ENCODE assay signal across 9 cellular contexts in the genomic region with DNA sequence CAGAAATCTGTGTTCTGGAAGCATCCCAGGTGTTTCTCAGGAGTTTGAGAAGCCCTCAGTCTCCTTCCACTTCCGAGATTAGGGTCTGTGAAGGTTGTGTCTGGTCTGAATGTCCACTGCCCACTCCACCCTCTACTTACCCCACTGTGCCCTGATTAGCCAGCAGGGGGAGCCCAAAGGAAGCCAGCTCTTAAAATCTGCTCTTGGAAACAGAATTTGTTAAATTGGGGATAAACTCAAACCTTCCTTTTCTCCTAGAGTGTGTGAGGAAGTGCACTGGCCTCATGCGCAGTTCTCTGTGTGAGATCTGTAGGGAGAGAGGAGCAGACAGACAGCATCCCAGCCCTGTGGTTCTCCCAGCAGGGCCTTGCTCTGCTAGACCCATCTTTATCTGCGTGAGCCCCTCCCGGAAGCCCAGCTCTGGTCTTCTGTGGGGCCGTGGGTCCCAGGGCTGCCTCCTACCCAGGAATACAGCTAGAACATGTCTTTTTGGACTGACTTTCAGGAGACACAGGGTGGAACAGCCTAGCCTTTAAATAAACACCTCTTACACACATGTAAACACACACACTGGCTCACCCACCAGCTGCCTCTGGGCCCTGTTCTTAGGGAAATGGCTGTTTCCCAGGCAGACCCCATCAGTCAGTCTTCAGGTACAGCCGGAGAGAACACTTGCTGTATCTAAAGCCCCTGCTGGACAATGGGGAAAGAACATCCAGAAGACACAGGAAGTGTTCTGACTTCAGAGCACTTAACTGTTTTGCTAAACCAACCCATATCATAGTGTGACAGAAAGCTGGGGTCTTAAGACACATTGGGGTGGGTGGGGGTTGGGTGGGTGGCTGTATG. TPM values are rescaled to one million over a fixed set of nuclear protein-coding genes. Genes with fewer than 3 reads are reported as not detected.
DNase-seq lines count a peak whose midpoint lies in the region; ATAC-seq and TF ChIP-seq lines count a peak whose summit lies in the region.
"Had no signal": no experiment of that assay in that cellular context is flagged by ENCODE, and none has a peak within 500 bp of the region (broad histone marks: within the 10 kb centered on the region; RNA-seq: fewer than 3 reads in every experiment).

No MANE protein-coding gene starts in this region.

- TF ChIP-seq POLR2A in ovary (IDR thresholded peaks at IDR 0.05), result no peak

- DNase-seq in COR-L47 (lab: John Stamatoyannopoulos, UW) (peak; percentile 24), NCI-H1694 treated with DMSO at 0.1 percent for 48 hours (lab: John Stamatoyannopoulos, UW) (peak; percentile 41), fibroblast of peridontal ligament (ENCODE audit: extremely low read depth) (peak; percentile 75), ovary (peak; percentile 48 to 76 (median 72)), NCI-H524 treated with DMSO at 0.1 percent for 48 hours (lab: John Stamatoyannopoulos, UW) (no peak), NCI-H187 treated with DMSO at 0.1 percent for 48 hours (lab: John Stamatoyannopoulos, UW) (no peak)
- peak; percentile 30 for DNase-seq in activated CD8-positive, alpha-beta memory T cell treated with anti-CD3 and anti-CD28 coated beads, Interleukin-2, amount 50 U/mL, for 4 hours

- H3K27ac ChIP-seq in ovary, result no peak overlapping the region

- no peaks in the 10 kb centered on the region for H3K27me3 ChIP-seq in ovary

- peak; percentile 65 to 75 (median 71) for TF ChIP-seq CTCF in ovary (IDR thresholded peaks at IDR 0.05)

- peak; percentile 41 for ATAC-seq in GM21515 (IDR thresholded peaks at IDR 0.05; ENCODE audit: unreplicated experiment)
- ATAC-seq: T-cell had no signal

- H3K4me1 ChIP-seq in ovary (ENCODE audit: insufficient read depth), result peaks cover 3% of the 10 kb centered on the region

- intact Hi-C loops in ovary (cut with DNase I), result loop anchor here in 3 of 4 donors (2.0 to 10.0 kb wide), 3 partner anchors 252 to 254 kb away; no protein-coding TSS in a partner anchor

- no peak for TF ChIP-seq EP300 in ovary (IDR thresholded peaks at IDR 0.05)

- H3K36me3 ChIP-seq in ovary, result no peaks in the 10 kb centered on the region

- H3K9me3 ChIP-seq in ovary, result no peaks in the 10 kb centered on the region

- no peak overlapping the region for H3K4me3 ChIP-seq in ovary

- 57 to 60% (median 60%) methylated on average over 6 of the region's 6 CpGs for WGBS in ovary, 3 donors

RNA-seq across cellular contexts. Expression of a gene that starts 52.2 kb away (rescaled TPM):
- total RNA-seq in ovary, result 10 to 100 TPM; 15.0 to 29.8 (median 17.2) TPM
- polyA plus RNA-seq in ovary, result 10 to 100 TPM; 14.6 to 50.3 TPM

Comparison
In these comparisons a context has a peak if more than half of its experiments do, and no peak if none do; other contexts are left out.
1. DNase-seq: peak in COR-L47 (single experiment), NCI-H1694 treated with DMSO at 0.1 percent for 48 hours (single experiment), activated CD8-positive, alpha-beta memory T cell treated with anti-CD3 and anti-CD28 coated beads, Interleukin-2, amount 50 U/mL, for 4 hours (single experiment), fibroblast of peridontal ligament (single experiment) and ovary (5 of 5); none in NCI-H524 treated with DMSO at 0.1 percent for 48 hours (single experiment) and NCI-H187 treated with DMSO at 0.1 percent for 48 hours (single experiment).